Comparison of ENCODE assay signal across 12 cellular contexts in genomic region chr14:105499256-105500035, GRCh38. TPM values are rescaled to one million over a fixed set of nuclear protein-coding genes. Genes with fewer than 3 reads are reported as not detected.
DNase-seq lines count a peak whose midpoint lies in the region; ATAC-seq and TF ChIP-seq lines count a peak whose summit lies in the region.
"Had no signal": no experiment of that assay in that cellular context is flagged by ENCODE, and none has a peak within 500 bp of the region (broad histone marks: within the 10 kb centered on the region; RNA-seq: fewer than 3 reads in every experiment).

No MANE protein-coding gene starts in this region.

- H4K20me1 ChIP-seq in GM23338 (replicated peaks; ENCODE audit: insufficient read depth), result no peaks in the 10 kb centered on the region

- H3K4me3 ChIP-seq in GM23338, result no peak overlapping the region
- H3K4me3 ChIP-seq: prostate gland had no signal

- no peaks in the 10 kb centered on the region for H3K36me3 Mint-ChIP-seq in GM23338 (ENCODE audit: low read depth)
- H3K36me3 Mint-ChIP-seq: activated naive CD8-positive, alpha-beta T cell treated with anti-CD3 and anti-CD28 coated beads for 36 hours had no signal

- H3K4me3 Mint-ChIP-seq in GM23338, result no peak overlapping the region
- H3K4me3 Mint-ChIP-seq: activated CD4-positive, alpha-beta memory T cell treated with anti-CD3 and anti-CD28 coated beads, Interleukin-2, amount 10 ng/mL, durations not matched to agents 7 days and 5 days; activated naive CD8-positive, alpha-beta T cell treated with anti-CD3 and anti-CD28 coated beads for 36 hours had no signal

- intact Hi-C loops in head of caudate nucleus (cut with DNase I) (no loop called here), posterior vena cava (cut with DNase I) (no loop called here)

- no peak overlapping the region for H3K27ac Mint-ChIP-seq in GM23338
- H3K27ac Mint-ChIP-seq: activated CD4-positive, alpha-beta memory T cell treated with anti-CD3 and anti-CD28 coated beads, Interleukin-2, amount 10 ng/mL, durations not matched to agents 7 days and 5 days; activated naive CD8-positive, alpha-beta T cell treated with anti-CD3 and anti-CD28 coated beads for 36 hours had no signal

- H3K9me2 ChIP-seq in GM23338 (ENCODE audit: insufficient read depth), result no peaks in the 10 kb centered on the region

- 0 out of 3 replicates have a peak, but pooled peaks cover 2% of the 10 kb centered on the region for H3K4me1 Mint-ChIP-seq in GM23338
- H3K4me1 Mint-ChIP-seq: activated CD4-positive, alpha-beta memory T cell treated with anti-CD3 and anti-CD28 coated beads, Interleukin-2, amount 10 ng/mL, durations not matched to agents 7 days and 5 days; activated naive CD8-positive, alpha-beta T cell treated with anti-CD3 and anti-CD28 coated beads for 36 hours had no signal

- H3F3A ChIP-seq in GM23338 (replicated peaks; ENCODE audit: low read depth), result no peaks in the 10 kb centered on the region

- TF ChIP-seq CTCF in GM23338 (conservative IDR thresholded peaks at IDR 0.05; ENCODE audit: low read depth in 2 of 2), result no peak
- TF ChIP-seq CTCF in GM10248 (IDR thresholded peaks at IDR 0.05; ENCODE audit: control extremely low read depth, extremely low read depth, low read depth, missing control alignments), result no peak

- CTCF ChIA-PET in GM10248 (lab: Yijun Ruan, JAX), result interaction anchor here (1.2 kb wide), 1 partner anchor 29 kb away, joined by 3 read pairs; no protein-coding TSS in a partner anchor

- H2AFZ ChIP-seq in GM23338, result no peak overlapping the region

- H3K27me3 Mint-ChIP-seq in GM23338 (ENCODE audit: insufficient read depth, low read depth, poor library complexity), result peaks cover 3% of the 10 kb centered on the region
- H3K27me3 Mint-ChIP-seq: activated CD4-positive, alpha-beta memory T cell treated with anti-CD3 and anti-CD28 coated beads, Interleukin-2, amount 10 ng/mL, durations not matched to agents 7 days and 5 days had no signal

- H3K36me3 ChIP-seq in GM23338 (ENCODE audit: insufficient read depth), result no peaks in the 10 kb centered on the region
- H3K36me3 ChIP-seq: prostate gland had no signal

- H3K27ac ChIP-seq in GM23338 (ENCODE audit: low read depth), result no peak overlapping the region
- H3K27ac ChIP-seq: prostate gland had no signal

- no peak overlapping the region for H3K4me2 ChIP-seq in GM23338

- POLR2A ChIA-PET in GM10248 (lab: Yijun Ruan, JAX), result no interaction called here

- DNase-seq in GM23338 (ENCODE audit: low spot score) (no peak), SW480 (ENCODE audit: low spot score) (peak; percentile 73), head of caudate nucleus (peak; percentile 76 to 97 (median 93)), posterior vena cava (ENCODE audit: low spot score) (peak; percentile 81), NCI-H774 (lab: John Stamatoyannopoulos, UW) (no peak), GM10248 (ENCODE audit: extremely low spot score) (no peak)
- DNase-seq: activated CD4-positive, alpha-beta memory T cell treated with anti-CD3 and anti-CD28 coated beads, Interleukin-2, amount 10 ng/mL, durations not matched to agents 7 days and 5 days; activated naive CD8-positive, alpha-beta T cell treated with anti-CD3 and anti-CD28 coated beads for 36 hours; stimulated activated CD4-positive, alpha-beta T cell treated with anti-CD3 and anti-CD28 coated beads, Interleukin-4, amount 100 ng/mL, for 1 hour had no signal

- no peaks in the 10 kb centered on the region for H3K79me2 ChIP-seq in GM23338 (replicated peaks; ENCODE audit: insufficient read depth)

- no peaks in the 10 kb centered on the region for H3K4me1 ChIP-seq in GM23338 (ENCODE audit: insufficient read depth)
- H3K4me1 ChIP-seq: prostate gland had no signal

- H3K27me3 ChIP-seq in GM23338 (ENCODE audit: insufficient read depth), result no peaks in the 10 kb centered on the region

- no peaks in the 10 kb centered on the region for H3K9me3 Mint-ChIP-seq in GM23338
- H3K9me3 Mint-ChIP-seq: activated CD4-positive, alpha-beta memory T cell treated with anti-CD3 and anti-CD28 coated beads, Interleukin-2, amount 10 ng/mL, durations not matched to agents 7 days and 5 days; activated naive CD8-positive, alpha-beta T cell treated with anti-CD3 and anti-CD28 coated beads for 36 hours had no signal

- ATAC-seq in GM23338, result peak; percentile 51
- ATAC-seq in HG02840 (IDR thresholded peaks at IDR 0.05; ENCODE audit: low FRiP score, unreplicated experiment), result no peak

TF ChIP-seq in GM23338, 12 proteins besides CTCF, POLR2A, EP300 and RAD21 (continues in another document):
- TF ChIP-seq EZH2 (IDR thresholded peaks at IDR 0.05; ENCODE audit: low read depth, unreplicated experiment), result no peak
- TF ChIP-seq POLR2AphosphoS5 (IDR thresholded peaks at IDR 0.05; ENCODE audit: low read depth), result no peak
- TF ChIP-seq, protein P1, sequence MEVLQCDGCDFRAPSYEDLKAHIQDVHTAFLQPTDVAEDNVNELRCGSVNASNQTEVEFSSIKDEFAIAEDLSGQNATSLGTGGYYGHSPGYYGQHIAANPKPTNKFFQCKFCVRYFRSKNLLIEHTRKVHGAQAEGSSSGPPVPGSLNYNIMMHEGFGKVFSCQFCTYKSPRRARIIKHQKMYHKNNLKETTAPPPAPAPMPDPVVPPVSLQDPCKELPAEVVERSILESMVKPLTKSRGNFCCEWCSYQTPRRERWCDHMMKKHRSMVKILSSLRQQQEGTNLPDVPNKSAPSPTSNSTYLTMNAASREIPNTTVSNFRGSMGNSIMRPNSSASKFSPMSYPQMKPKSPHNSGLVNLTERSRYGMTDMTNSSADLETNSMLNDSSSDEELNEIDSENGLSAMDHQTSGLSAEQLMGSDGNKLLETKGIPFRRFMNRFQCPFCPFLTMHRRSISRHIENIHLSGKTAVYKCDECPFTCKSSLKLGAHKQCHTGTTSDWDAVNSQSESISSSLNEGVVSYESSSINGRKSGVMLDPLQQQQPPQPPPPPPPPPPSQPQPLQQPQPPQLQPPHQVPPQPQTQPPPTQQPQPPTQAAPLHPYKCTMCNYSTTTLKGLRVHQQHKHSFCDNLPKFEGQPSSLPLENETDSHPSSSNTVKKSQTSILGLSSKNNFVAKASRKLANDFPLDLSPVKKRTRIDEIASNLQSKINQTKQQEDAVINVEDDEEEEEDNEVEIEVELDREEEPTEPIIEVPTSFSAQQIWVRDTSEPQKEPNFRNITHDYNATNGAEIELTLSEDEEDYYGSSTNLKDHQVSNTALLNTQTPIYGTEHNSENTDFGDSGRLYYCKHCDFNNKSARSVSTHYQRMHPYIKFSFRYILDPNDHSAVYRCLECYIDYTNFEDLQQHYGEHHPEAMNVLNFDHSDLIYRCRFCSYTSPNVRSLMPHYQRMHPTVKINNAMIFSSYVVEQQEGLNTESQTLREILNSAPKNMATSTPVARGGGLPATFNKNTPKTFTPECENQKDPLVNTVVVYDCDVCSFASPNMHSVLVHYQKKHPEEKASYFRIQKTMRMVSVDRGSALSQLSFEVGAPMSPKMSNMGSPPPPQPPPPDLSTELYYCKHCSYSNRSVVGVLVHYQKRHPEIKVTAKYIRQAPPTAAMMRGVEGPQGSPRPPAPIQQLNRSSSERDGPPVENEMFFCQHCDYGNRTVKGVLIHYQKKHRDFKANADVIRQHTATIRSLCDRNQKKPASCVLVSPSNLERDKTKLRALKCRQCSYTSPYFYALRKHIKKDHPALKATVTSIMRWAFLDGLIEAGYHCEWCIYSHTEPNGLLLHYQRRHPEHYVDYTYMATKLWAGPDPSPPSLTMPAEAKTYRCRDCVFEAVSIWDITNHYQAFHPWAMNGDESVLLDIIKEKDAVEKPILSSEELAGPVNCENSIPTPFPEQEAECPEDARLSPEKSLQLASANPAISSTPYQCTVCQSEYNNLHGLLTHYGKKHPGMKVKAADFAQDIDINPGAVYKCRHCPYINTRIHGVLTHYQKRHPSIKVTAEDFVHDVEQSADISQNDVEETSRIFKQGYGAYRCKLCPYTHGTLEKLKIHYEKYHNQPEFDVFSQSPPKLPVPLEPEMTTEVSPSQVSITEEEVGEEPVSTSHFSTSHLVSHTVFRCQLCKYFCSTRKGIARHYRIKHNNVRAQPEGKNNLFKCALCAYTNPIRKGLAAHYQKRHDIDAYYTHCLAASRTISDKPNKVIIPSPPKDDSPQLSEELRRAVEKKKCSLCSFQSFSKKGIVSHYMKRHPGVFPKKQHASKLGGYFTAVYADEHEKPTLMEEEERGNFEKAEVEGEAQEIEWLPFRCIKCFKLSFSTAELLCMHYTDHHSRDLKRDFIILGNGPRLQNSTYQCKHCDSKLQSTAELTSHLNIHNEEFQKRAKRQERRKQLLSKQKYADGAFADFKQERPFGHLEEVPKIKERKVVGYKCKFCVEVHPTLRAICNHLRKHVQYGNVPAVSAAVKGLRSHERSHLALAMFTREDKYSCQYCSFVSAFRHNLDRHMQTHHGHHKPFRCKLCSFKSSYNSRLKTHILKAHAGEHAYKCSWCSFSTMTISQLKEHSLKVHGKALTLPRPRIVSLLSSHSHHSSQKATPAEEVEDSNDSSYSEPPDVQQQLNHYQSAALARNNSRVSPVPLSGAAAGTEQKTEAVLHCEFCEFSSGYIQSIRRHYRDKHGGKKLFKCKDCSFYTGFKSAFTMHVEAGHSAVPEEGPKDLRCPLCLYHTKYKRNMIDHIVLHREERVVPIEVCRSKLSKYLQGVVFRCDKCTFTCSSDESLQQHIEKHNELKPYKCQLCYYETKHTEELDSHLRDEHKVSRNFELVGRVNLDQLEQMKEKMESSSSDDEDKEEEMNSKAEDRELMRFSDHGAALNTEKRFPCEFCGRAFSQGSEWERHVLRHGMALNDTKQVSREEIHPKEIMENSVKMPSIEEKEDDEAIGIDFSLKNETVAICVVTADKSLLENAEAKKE (CRISPR knock-in tag; IDR thresholded peaks at IDR 0.05), result no peak
- no peak for TF ChIP-seq ZNF114 (CRISPR knock-in tag; IDR thresholded peaks at IDR 0.05)
- TF ChIP-seq EZH2phosphoT487 (IDR thresholded peaks at IDR 0.05; ENCODE audit: unreplicated experiment), result no peak
- TF ChIP-seq ZNF331 (CRISPR knock-in tag; IDR thresholded peaks at IDR 0.05; ENCODE audit: low read depth), result no peak
- no peak for TF ChIP-seq STAT1 (IDR thresholded peaks at IDR 0.05; ENCODE audit: unreplicated experiment)
- no peak for TF ChIP-seq CREB1 (CRISPR knock-in tag; IDR thresholded peaks at IDR 0.05; ENCODE audit: low read depth)

RNA-seq across cellular contexts. Expression of gene TEDC1, which starts 8.4 kb away (rescaled TPM):
- total RNA-seq in GM23338 (2014; rRNA removed; shearing (Covaris generic)), result 3.9 and 16.3 TPM in 2 replicates
- polyA plus RNA-seq in GM23338 (2016; fragmentation: Nextera tagmentation; extraction: Ambion mirVana), result 4.1 and 5.9 TPM in 2 replicates
- 10 to 100 TPM in 1 of 2 donors, 1 to 10 TPM in 1; 7.9 to 15.4 TPM for total RNA-seq in posterior vena cava

RNA-seq across cellular contexts. Expression of gene CRIP1, which starts 12.8 kb away (rescaled TPM):
- 0.80 and 7.7 TPM in 2 replicates for total RNA-seq in GM23338 (2014; rRNA removed; shearing (Covaris generic))
- 8.4 and 13.2 TPM in 2 replicates for polyA plus RNA-seq in GM23338 (2016; fragmentation: Nextera tagmentation; extraction: Ambion mirVana)
- 100 to 1,000 TPM; 122 to 285 TPM for total RNA-seq in posterior vena cava
- total RNA-seq: H4 had no signal

RNA-seq across cellular contexts. Expression of gene CRIP2, which starts 24.8 kb away (rescaled TPM):
- 3.4 and 5.0 TPM in 2 replicates for total RNA-seq in GM23338 (2014; rRNA removed; shearing (Covaris generic))
- polyA plus RNA-seq in GM23338 (2016; fragmentation: Nextera tagmentation; extraction: Ambion mirVana), result 9.6 and 12.3 TPM in 2 replicates
- total RNA-seq in posterior vena cava, result 100 to 1,000 TPM; 187 to 199 TPM

RNA-seq across cellular contexts. Expression of gene TMEM121, which starts 26.9 kb away (rescaled TPM):
- 0.93 and 1.3 TPM in 2 replicates for total RNA-seq in GM23338 (2014; rRNA removed; shearing (Covaris generic))
- polyA plus RNA-seq in GM23338 (2016; fragmentation: Nextera tagmentation; extraction: Ambion mirVana), result 0.13 and 0.42 TPM in 2 replicates
- total RNA-seq in posterior vena cava, result 1 to 10 TPM; 1.9 to 2.2 TPM

Comparison
In these comparisons a context has a peak if more than half of its experiments do, and no peak if none do; other contexts are left out.
1. DNase-seq: peak in SW480 (single experiment), head of caudate nucleus (42 of 42) and posterior vena cava (single experiment); none in GM23338 (single experiment), NCI-H774 (single experiment) and GM10248 (single experiment).
2. RNA of gene CRIP1, which starts 12.8 kb away (total RNA-seq): 122 to 285 TPM in posterior vena cava; 0.80 to 7.7 TPM in GM23338; every median in the first group is over 10 times any median in the second.
3. RNA of gene CRIP2, which starts 24.8 kb away (total RNA-seq): 187 to 199 TPM in posterior vena cava; 3.4 to 5.0 TPM in GM23338; every median in the first group is over 10 times any median in the second.